21 cellular contexts compared by ENCODE assay signal in genomic region chr10:74925716-74926115, GRCh38.
DNase-seq lines count a peak whose midpoint lies in the region; TF ChIP-seq lines count a peak whose summit lies in the region.
"Had no signal": no experiment of that assay in that cellular context is flagged by ENCODE, and none has a peak within 500 bp of the region (broad histone marks: within the 10 kb centered on the region; RNA-seq: fewer than 3 reads in every experiment).

No MANE protein-coding gene starts in this region.

- H3K36me3 ChIP-seq in SJSA1 (no peaks in the 10 kb centered on the region), hepatocyte (replicated peaks; ENCODE audit: insufficient read depth, low read depth) (no peaks in the 10 kb centered on the region), subcutaneous abdominal adipose tissue (ENCODE audit: control insufficient read depth in 5 of 5, insufficient read depth in 5 of 5, low read length in 5 of 5) (no peaks in the 10 kb centered on the region)
- H3K36me3 ChIP-seq: cardiac muscle cell, left lung, spleen, upper lobe of left lung had no signal

- H3K4me3 ChIP-seq in SJSA1 (no peak overlapping the region), hepatocyte (no peak overlapping the region), subcutaneous abdominal adipose tissue (ENCODE audit: low read depth in 1 of 5, low read length in 5 of 5) (no peak overlapping the region)
- H3K4me3 ChIP-seq: cardiac muscle cell, K562, left lung, spleen, upper lobe of left lung had no signal

- H3K4me1 ChIP-seq in SJSA1 (replicated peaks): peaks cover 63% of the 10 kb centered on the region
- peaks cover 45% of the 10 kb centered on the region for H3K4me1 ChIP-seq in hepatocyte (ENCODE audit: insufficient read depth)
- peaks cover 11 to 35% (median 32%) of the 10 kb centered on the region in 5 donors for H3K4me1 ChIP-seq in subcutaneous abdominal adipose tissue (ENCODE audit: control insufficient read depth in 5 of 5, insufficient read depth in 5 of 5, low read length in 5 of 5)

- H4K20me1 ChIP-seq in hepatocyte (ENCODE audit: insufficient read depth, poor library complexity, severe bottlenecking): peaks cover 22% of the 10 kb centered on the region

- H3K27ac ChIP-seq in SJSA1 (0 out of 2 replicates have a peak overlapping the region, but pooled peaks have one; percentile 93), hepatocyte (peak overlapping the region; percentile 41), subcutaneous abdominal adipose tissue (ENCODE audit: low read depth, low read length) (peak overlapping the region; percentile 82)
- H3K27ac ChIP-seq: cardiac muscle cell had no signal

- WGBS in hepatocyte (ENCODE audit: low lambda C conversion rate, missing lambda C conversion rate): 69% methylated on average over 4 of the region's 4 CpGs

- no peak overlapping the region for H2AFZ ChIP-seq in hepatocyte

- no peaks in the 10 kb centered on the region for H3K9me2 ChIP-seq in hepatocyte (replicated peaks; ENCODE audit: insufficient read depth)

- DNase-seq in NCI-H524 (lab: John Stamatoyannopoulos, UW): peak; percentile 2 to 35
- no peak for DNase-seq in NCI-H524 treated with DMSO at 0.1 percent for 48 hours (lab: John Stamatoyannopoulos, UW)
- DNase-seq in SJSA1 (ENCODE audit: low read depth in 1 of 2, low spot score in 2 of 2): no peak
- no peak for DNase-seq in hepatocyte (ENCODE audit: low spot score)
- no peak for DNase-seq in GM19238 (ENCODE audit: insufficient read length, low spot score)
- DNase-seq in activated naive CD4-positive, alpha-beta T cell treated with anti-CD3 and anti-CD28 coated beads, Interleukin-2, amount 50 U/mL, for 16 hours: no peak
- no peak for DNase-seq in germinal center (ENCODE audit: low spot score)
- DNase-seq: ACHN; activated naive CD8-positive, alpha-beta T cell treated with anti-CD3 and anti-CD28 coated beads, Interleukin-2, amount 50 U/mL, for 24 hours; CD4-positive, CD25-positive, alpha-beta regulatory T cell; DMS79; effector memory CD8-positive, alpha-beta T cell; H7; left lung; naive B cell; NK-92 treated with Interleukin-12 subunit alpha and Interleukin-12 subunit beta, amount 100 ng/mL, for 24 hours; spleen; upper lobe of left lung had no signal

- H3K27me3 ChIP-seq in SJSA1 (replicated peaks) (no peaks in the 10 kb centered on the region), hepatocyte (no peaks in the 10 kb centered on the region), subcutaneous abdominal adipose tissue (ENCODE audit: control insufficient read depth in 5 of 5, insufficient read depth in 4 of 5, low read length in 5 of 5) (no peaks in the 10 kb centered on the region)
- H3K27me3 ChIP-seq: cardiac muscle cell, left lung, spleen, upper lobe of left lung had no signal

- no peak for TF ChIP-seq CTCF in hepatocyte (IDR thresholded peaks at IDR 0.05; ENCODE audit: poor library complexity)

- H3K79me2 ChIP-seq in hepatocyte: peaks cover 81% of the 10 kb centered on the region

- no peak overlapping the region for H3K9ac ChIP-seq in subcutaneous abdominal adipose tissue (ENCODE audit: low read length in 5 of 5)

- H3K9me3 ChIP-seq in SJSA1 (replicated peaks): no peaks in the 10 kb centered on the region
- no peaks in the 10 kb centered on the region for H3K9me3 ChIP-seq in hepatocyte (ENCODE audit: low read depth)
- no peaks in the 10 kb centered on the region for H3K9me3 ChIP-seq in subcutaneous abdominal adipose tissue (ENCODE audit: control insufficient read depth in 5 of 5, low read length in 5 of 5)
- H3K9me3 ChIP-seq: left lung, spleen, upper lobe of left lung had no signal

- no peak overlapping the region for H3K4me2 ChIP-seq in hepatocyte

Comparison
In these comparisons a context has a peak if more than half of its experiments do, and no peak if none do; other contexts are left out.
1. DNase-seq: peak in NCI-H524 (2 of 2); none in NCI-H524 treated with DMSO at 0.1 percent for 48 hours (single experiment), SJSA1 (0 of 2), hepatocyte (single experiment), GM19238 (single experiment), activated naive CD4-positive, alpha-beta T cell treated with anti-CD3 and anti-CD28 coated beads, Interleukin-2, amount 50 U/mL, for 16 hours (single experiment) and germinal center (single experiment).
2. H3K27ac ChIP-seq: peak in every context shown above with its lines; median percentile 93 in SJSA1; 82 in subcutaneous abdominal adipose tissue; 41 in hepatocyte.